ENCODE assay signal across 19 cellular contexts in the genomic region with DNA sequence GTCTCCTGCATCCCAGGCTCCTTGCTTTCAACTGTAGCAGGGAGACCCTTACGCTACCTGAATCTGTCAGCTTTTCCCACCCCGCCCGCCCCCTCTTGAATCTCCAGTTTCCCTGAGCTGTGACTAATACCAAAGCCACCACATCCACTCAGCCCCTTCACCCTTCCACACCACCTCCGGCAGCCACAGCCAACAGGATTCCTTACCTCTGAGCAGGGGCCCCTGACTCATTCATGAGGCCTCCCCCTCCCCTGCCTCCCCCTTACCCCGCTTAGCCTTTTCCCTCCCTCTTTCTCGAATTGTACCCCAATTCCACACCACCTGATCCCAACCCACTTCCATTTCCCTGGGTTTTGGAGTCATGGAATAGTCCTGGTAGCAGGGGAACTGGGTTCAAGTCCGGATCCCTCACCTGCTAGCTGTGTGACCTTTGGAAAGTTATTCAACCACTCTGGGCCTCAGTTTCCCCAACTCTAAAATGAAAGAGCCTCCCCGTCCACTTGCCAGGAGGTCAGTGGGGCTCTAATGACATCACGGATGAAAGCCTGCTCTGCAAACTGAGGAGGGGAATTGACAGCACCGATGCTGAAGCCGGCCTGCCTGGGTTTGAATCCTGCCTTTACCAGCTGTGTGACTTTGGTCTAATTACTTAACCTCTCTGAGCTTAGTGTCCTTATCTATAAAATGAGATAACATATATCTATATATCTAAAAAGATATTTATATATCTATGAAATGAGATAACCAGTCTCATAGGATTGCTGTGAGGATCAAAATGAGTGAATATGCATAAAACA. TPM values are rescaled to one million over a fixed set of nuclear protein-coding genes. Genes with fewer than 3 reads are reported as not detected.
A peak's percentile ranks its signal among the peaks of the same experiment; 100 is the strongest.
DNase-seq lines count a peak whose midpoint lies in the region; FAIRE-seq and TF ChIP-seq lines count a peak whose summit lies in the region.
"Had no signal": no experiment of that assay in that cellular context is flagged by ENCODE, and none has a peak within 500 bp of the region (broad histone marks: within the 10 kb centered on the region; RNA-seq: fewer than 3 reads in every experiment).

No MANE protein-coding gene starts in this region.

- no peak for TF ChIP-seq RAD21 in SK-N-SH (IDR thresholded peaks at IDR 0.05; ENCODE audit: low read length)

- peak overlapping the region; percentile 63 for H3K27ac Mint-ChIP-seq in MCF 10A (ENCODE audit: low read depth, unreplicated experiment)
- H3K27ac Mint-ChIP-seq: activated naive CD8-positive, alpha-beta T cell treated with anti-CD3 and anti-CD28 coated beads, Interleukin-2, amount 10 ng/mL, durations not matched to agents 7 days and 5 days had no signal

- 52% methylated on average over 11 of the region's 11 CpGs for WGBS in SK-N-SH (ENCODE audit: low lambda C conversion rate)
- WGBS in stomach, 5 donors: 66 to 78% (median 73%) methylated on average over 11 of the region's 11 CpGs

- H3K4me3 ChIP-seq in breast epithelium (no peak overlapping the region), SK-N-SH (ENCODE audit: low read depth in 2 of 2, low read length in 1 of 2) (peak overlapping the region in 1 of 2 experiments; percentile 40; a peak in 1 of 4 replicates), fibroblast of lung (replicated peaks in 1 of 4; ENCODE audit: control extremely low read depth in 1 of 4, insufficient read depth in 1 of 4, low read depth in 3 of 4, low read length in 4 of 4) (no peak overlapping the region), stomach (no peak overlapping the region)
- H3K4me3 ChIP-seq: lower lobe of right lung, skin epidermis had no signal

- FAIRE-seq in urothelium cell line (lab: Jason Lieb, UNC): no peak
- FAIRE-seq: A204.1, D721Med had no signal

- DNase-seq in MCF 10A (ENCODE audit: unreplicated experiment) (no peak), breast epithelium (ENCODE audit: low spot score in 2 of 2) (no peak), SK-N-SH (peak; percentile 31), fibroblast of lung (ENCODE audit: low read depth in 2 of 2) (peak; percentile 39 to 94), urothelium cell line (ENCODE audit: low spot score) (peak; percentile 84), OCI-M1 (lab: John Stamatoyannopoulos, UW) (no peak), stomach (no peak)
- DNase-seq in activated CD4-positive, alpha-beta T cell treated with anti-CD3 and anti-CD28 coated beads, Interleukin-2, amount 50 U/mL, for 4 hours: no peak
- DNase-seq: activated CD4-positive, CD25-positive, alpha-beta regulatory T cell treated with anti-CD3 and anti-CD28 coated beads, Interleukin-2, amount 50 U/mL, for 72 hours; activated naive CD8-positive, alpha-beta T cell treated with anti-CD3 and anti-CD28 coated beads, Interleukin-2, amount 10 ng/mL, durations not matched to agents 7 days and 5 days; activated T-cell treated with anti-CD3 and anti-CD28 coated beads for 4 hours; cortex of kidney; lower lobe of right lung; NCI-H1092; NCI-H446 had no signal

- H2AFZ ChIP-seq in SK-N-SH (ENCODE audit: low read depth) (no peak overlapping the region), fibroblast of lung (ENCODE audit: low read length) (no peak overlapping the region)

- H3K4me2 ChIP-seq in SK-N-SH: peak overlapping the region; percentile 87
- no peak overlapping the region for H3K4me2 ChIP-seq in fibroblast of lung (ENCODE audit: extremely low read depth, insufficient read depth, low read length)

- 0 out of 4 replicates have a peak, but pooled peaks of 1 of the 2 experiments have one; percentile 30 for TF ChIP-seq EP300 in SK-N-SH (IDR thresholded peaks at IDR 0.05; ENCODE audit: borderline replicate concordance in 1 of 2, low read depth in 1 of 2, low read length in 1 of 2)
- no peak for TF ChIP-seq EP300 in stomach (IDR thresholded peaks at IDR 0.05)

- H3K9me3 ChIP-seq in breast epithelium (no peaks in the 10 kb centered on the region), SK-N-SH (no peaks in the 10 kb centered on the region), fibroblast of lung (ENCODE audit: control insufficient read depth, insufficient read depth, low read depth, low read length) (no peaks in the 10 kb centered on the region), stomach (no peaks in the 10 kb centered on the region)
- H3K9me3 ChIP-seq: lower lobe of right lung, neutrophil had no signal

- peaks cover 40% of the 10 kb centered on the region for H3K27me3 Mint-ChIP-seq in MCF 10A (ENCODE audit: insufficient read depth, unreplicated experiment)

- TF ChIP-seq POLR2A in breast epithelium (IDR thresholded peaks at IDR 0.05): no peak
- TF ChIP-seq POLR2A in stomach (IDR thresholded peaks at IDR 0.05): no peak

- peaks cover 11% of the 10 kb centered on the region for H3F3A ChIP-seq in SK-N-SH (replicated peaks; ENCODE audit: insufficient read depth)

- H3K9me2 ChIP-seq in SK-N-SH: no peaks in the 10 kb centered on the region

- no TSS peak for BruUV-seq in MCF 10A (replicated peaks; lab: Mats Ljungman, UMichigan)

- no peaks in the 10 kb centered on the region for H3K4me1 ChIP-seq in breast epithelium
- H3K4me1 ChIP-seq in SK-N-SH (ENCODE audit: control insufficient read depth in 1 of 2, insufficient read depth in 2 of 2, low read depth in 1 of 2, low read length in 1 of 2): peaks cover 4 to 13% of the 10 kb centered on the region in 2 experiments; a peak in 1 of 4 replicates
- peaks cover 10% of the 10 kb centered on the region for H3K4me1 ChIP-seq in fibroblast of lung (ENCODE audit: control insufficient read depth, extremely low read depth, insufficient read depth, low read length)
- H3K4me1 ChIP-seq in stomach: peaks cover 0 to 9% (median 7%) of the 10 kb centered on the region in 4 donors
- H3K4me1 ChIP-seq: lower lobe of right lung had no signal

- peaks cover 45% of the 10 kb centered on the region for H3K79me2 ChIP-seq in SK-N-SH (ENCODE audit: insufficient read depth)
- no peaks in the 10 kb centered on the region for H3K79me2 ChIP-seq in fibroblast of lung (ENCODE audit: control insufficient read depth, insufficient read depth, low read length)

- no peaks in the 10 kb centered on the region for H3K9me3 Mint-ChIP-seq in MCF 10A (ENCODE audit: unreplicated experiment)
- H3K9me3 Mint-ChIP-seq: activated naive CD8-positive, alpha-beta T cell treated with anti-CD3 and anti-CD28 coated beads, Interleukin-2, amount 10 ng/mL, durations not matched to agents 7 days and 5 days had no signal

- TF ChIP-seq CTCF in MCF 10A (IDR thresholded peaks at IDR 0.05; ENCODE audit: unreplicated experiment): no peak
- no peak for TF ChIP-seq CTCF in breast epithelium (IDR thresholded peaks at IDR 0.05)
- TF ChIP-seq CTCF in SK-N-SH (IDR thresholded peaks at IDR 0.05): no peak
- TF ChIP-seq CTCF in fibroblast of lung (conservative IDR thresholded peaks at IDR 0.05 in 1 of 2, IDR thresholded peaks at IDR 0.05 in 1 of 2; ENCODE audit: low read depth in 1 of 2, low read length in 2 of 2): no peak
- TF ChIP-seq CTCF in stomach (IDR thresholded peaks at IDR 0.05): no peak

- POLR2A ChIA-PET in MCF 10A (lab: Yijun Ruan, JAX): no interaction called here
- POLR2A ChIA-PET in SK-N-SH (lab: Yijun Ruan, JAX): no interaction called here

- H3K27me3 ChIP-seq in breast epithelium: peaks cover 0 to 7% of the 10 kb centered on the region in 2 donors
- no peaks in the 10 kb centered on the region for H3K27me3 ChIP-seq in SK-N-SH (ENCODE audit: insufficient read depth)
- peaks cover 5% of the 10 kb centered on the region for H3K27me3 ChIP-seq in fibroblast of lung (ENCODE audit: control insufficient read depth, insufficient read depth, low read length)
- H3K27me3 ChIP-seq in stomach: peaks cover 4 to 84% (median 54%) of the 10 kb centered on the region in 3 donors

- H3K9ac ChIP-seq in SK-N-SH: no peak overlapping the region
- no peak overlapping the region for H3K9ac ChIP-seq in fibroblast of lung (ENCODE audit: insufficient read depth, low read length)

- no peaks in the 10 kb centered on the region for H3K4me1 Mint-ChIP-seq in MCF 10A (ENCODE audit: insufficient read depth, unreplicated experiment)

- H3K4me3 Mint-ChIP-seq in MCF 10A (ENCODE audit: unreplicated experiment): no peak overlapping the region
- H3K4me3 Mint-ChIP-seq: activated naive CD8-positive, alpha-beta T cell treated with anti-CD3 and anti-CD28 coated beads, Interleukin-2, amount 10 ng/mL, durations not matched to agents 7 days and 5 days had no signal

- H3K36me3 ChIP-seq in breast epithelium: no peaks in the 10 kb centered on the region
- no peaks in the 10 kb centered on the region for H3K36me3 ChIP-seq in SK-N-SH (replicated peaks in 1 of 2; ENCODE audit: control insufficient read depth in 1 of 2, insufficient read depth in 2 of 2, low read length in 1 of 2)
- no peaks in the 10 kb centered on the region for H3K36me3 ChIP-seq in fibroblast of lung (ENCODE audit: control insufficient read depth, insufficient read depth, low read length)
- no peaks in the 10 kb centered on the region for H3K36me3 ChIP-seq in stomach
- H3K36me3 ChIP-seq: lower lobe of right lung, neutrophil had no signal

- intact Hi-C loops in MCF 10A (cut with micrococcal nuclease) (no loop called here), breast epithelium (cut with DNase I; ENCODE audit: low total_unique reads) (no loop called here), stomach (cut with DNase I; ENCODE audit: low total_unique reads) (no loop called here)

- H4K20me1 ChIP-seq in SK-N-SH (ENCODE audit: insufficient read depth): no peaks in the 10 kb centered on the region
- H4K20me1 ChIP-seq in fibroblast of lung (ENCODE audit: control insufficient read depth, extremely low read depth, insufficient read depth, low read length): no peaks in the 10 kb centered on the region

- CTCF ChIA-PET in MCF 10A (lab: Yijun Ruan, JAX): no interaction called here
- CTCF ChIA-PET in SK-N-SH (lab: Yijun Ruan, JAX): no interaction called here

- H3K27ac ChIP-seq in breast epithelium (no peak overlapping the region), SK-N-SH (ENCODE audit: low read depth in 2 of 2, low read length in 1 of 2) (peak overlapping the region in 1 of 2 experiments; percentile 62; a peak in 2 of 4 replicates), fibroblast of lung (ENCODE audit: insufficient read depth, low read length) (no peak overlapping the region), stomach (no peak overlapping the region)
- H3K27ac ChIP-seq: lower lobe of right lung, neutrophil, skin epidermis had no signal

- H3K36me3 Mint-ChIP-seq in MCF 10A (ENCODE audit: insufficient read depth, unreplicated experiment): no peaks in the 10 kb centered on the region
- H3K36me3 Mint-ChIP-seq: activated naive CD8-positive, alpha-beta T cell treated with anti-CD3 and anti-CD28 coated beads, Interleukin-2, amount 10 ng/mL, durations not matched to agents 7 days and 5 days had no signal

RNA-seq across cellular contexts. Expression of a gene that starts 2.1 kb away (rescaled TPM):
- total RNA-seq in MCF 10A (2022) (0.42 and 0.91 TPM in 2 replicates), breast epithelium (1 to 10 TPM; 1.6 to 2.6 (median 2.6) TPM), fibroblast of lung (1.3 and 2.1 TPM in 2 replicates), stomach (under 1 TPM in 1 of 5 donors, not detected in 4; 0.55 TPM)
- polyA plus RNA-seq in SK-N-SH (2012; rRNA removed) (21.2 and 23.0 TPM in 2 replicates), fibroblast of lung (1.3 and 4.2 TPM in 2 replicates), stomach (under 1 TPM; 0.15 to 1.00 (median 0.78) TPM)
- polyA plus RNA-seq in SK-N-SH (2012; cell fraction: cytosol; rRNA removed): 5.1 and 6.2 TPM in 2 replicates
- polyA plus RNA-seq in SK-N-SH (2012; cell fraction: nucleus; rRNA removed): 212 TPM in 2 replicates
- 1.4 and 4.5 TPM in 2 replicates for polyA plus RNA-seq in fibroblast of lung (2012)
- polyA minus RNA-seq in fibroblast of lung (ENCODE audit: low replicate concordance): 8.1 and 15.3 TPM in 2 replicates

RNA-seq across cellular contexts. Expression of a gene that starts 23.3 kb away (rescaled TPM):
- total RNA-seq in MCF 10A (2022): 5.0 and 5.3 TPM in 2 replicates
- total RNA-seq in breast epithelium: 10 to 100 TPM; 12.1 to 27.8 (median 26.9) TPM
- 12.2 and 12.9 TPM in 2 replicates for polyA plus RNA-seq in SK-N-SH (2012; rRNA removed)
- 5.6 and 9.0 TPM in 2 replicates for polyA plus RNA-seq in SK-N-SH (2012; cell fraction: cytosol; rRNA removed)
- 19.5 and 19.7 TPM in 2 replicates for polyA plus RNA-seq in SK-N-SH (2012; cell fraction: nucleus; rRNA removed)
- 32.9 and 47.9 TPM in 2 replicates for total RNA-seq in fibroblast of lung
- 13.2 and 15.9 TPM in 2 replicates for polyA plus RNA-seq in fibroblast of lung
- 15.9 and 22.1 TPM in 2 replicates for polyA plus RNA-seq in fibroblast of lung (2012)
- polyA minus RNA-seq in fibroblast of lung (ENCODE audit: low replicate concordance): 54.4 and 72.1 TPM in 2 replicates
- 10 to 100 TPM in 3 of 5 donors, 1 to 10 TPM in 2; 2.9 to 52.7 (median 13.4) TPM for total RNA-seq in stomach
- 10 to 100 TPM in 1 of 3 donors, 1 to 10 TPM in 2; 4.3 to 19.5 (median 7.3) TPM for polyA plus RNA-seq in stomach

RNA-seq across cellular contexts. Expression of a gene that starts 25.0 kb away (rescaled TPM):
- total RNA-seq in MCF 10A (2022) (66.7 and 89.2 TPM in 2 replicates), breast epithelium (10 to 100 TPM; 44.3 to 59.0 (median 52.2) TPM), fibroblast of lung (28.0 and 37.5 TPM in 2 replicates), stomach (100 to 1,000 TPM in 2 of 5 donors, 10 to 100 TPM in 3; 13.8 to 254 (median 60.0) TPM)
- polyA plus RNA-seq in SK-N-SH (2012; rRNA removed) (117 TPM in 2 replicates), fibroblast of lung (42.8 and 53.9 TPM in 2 replicates), stomach (10 to 100 TPM; 59.3 to 73.9 (median 60.4) TPM)
- 77.9 and 88.2 TPM in 2 replicates for polyA plus RNA-seq in SK-N-SH (2012; cell fraction: cytosol; rRNA removed)
- 311 and 328 TPM in 2 replicates for polyA plus RNA-seq in SK-N-SH (2012; cell fraction: nucleus; rRNA removed)
- 55.8 and 78.3 TPM in 2 replicates for polyA plus RNA-seq in fibroblast of lung (2012)
- polyA minus RNA-seq in fibroblast of lung (ENCODE audit: low replicate concordance): 104 and 156 TPM in 2 replicates

RNA-seq across cellular contexts. Expression of a gene that starts 50.8 kb away (rescaled TPM):
- total RNA-seq in MCF 10A (2022) (15.0 and 15.8 TPM in 2 replicates), breast epithelium (1 to 10 TPM; 4.8 to 5.6 (median 5.1) TPM), fibroblast of lung (1.5 and 3.5 TPM in 2 replicates), stomach (10 to 100 TPM in 3 of 5 donors, 1 to 10 TPM in 2; 4.4 to 22.2 (median 19.2) TPM)
- polyA plus RNA-seq in SK-N-SH (2012; rRNA removed) (2.4 and 6.8 TPM in 2 replicates), fibroblast of lung (1.4 and 2.3 TPM in 2 replicates), stomach (1 to 10 TPM; 5.2 to 7.5 (median 5.9) TPM)
- polyA plus RNA-seq in SK-N-SH (2012; cell fraction: cytosol; rRNA removed): 4.2 and 6.8 TPM in 2 replicates
- 18.8 and 24.8 TPM in 2 replicates for polyA plus RNA-seq in SK-N-SH (2012; cell fraction: nucleus; rRNA removed)
- 9.6 and 10.0 TPM in 2 replicates for polyA plus RNA-seq in fibroblast of lung (2012)
- polyA minus RNA-seq in fibroblast of lung (ENCODE audit: low replicate concordance): 7.0 and 16.1 TPM in 2 replicates

RNA-seq across cellular contexts. Expression of a gene that starts 59.5 kb away (rescaled TPM):
- total RNA-seq in MCF 10A (2022): 16.2 and 21.2 TPM in 2 replicates
- 10 to 100 TPM; 20.0 to 40.5 (median 25.9) TPM for total RNA-seq in breast epithelium
- polyA plus RNA-seq in SK-N-SH (2012; rRNA removed): 29.0 and 31.8 TPM in 2 replicates
- polyA plus RNA-seq in SK-N-SH (2012; cell fraction: cytosol; rRNA removed): 23.3 and 28.4 TPM in 2 replicates
- polyA plus RNA-seq in SK-N-SH (2012; cell fraction: nucleus; rRNA removed): 32.0 and 34.8 TPM in 2 replicates
- 44.2 and 74.1 TPM in 2 replicates for total RNA-seq in fibroblast of lung
- polyA plus RNA-seq in fibroblast of lung: 24.6 and 41.1 TPM in 2 replicates
- polyA plus RNA-seq in fibroblast of lung (2012): 19.0 and 29.7 TPM in 2 replicates
- 35.2 and 72.6 TPM in 2 replicates for polyA minus RNA-seq in fibroblast of lung (ENCODE audit: low replicate concordance)
- 10 to 100 TPM in 2 of 5 donors, 1 to 10 TPM in 2, not detected in 1; 6.7 to 14.0 (median 11.2) TPM for total RNA-seq in stomach
- polyA plus RNA-seq in stomach: 10 to 100 TPM in 2 of 3 donors, 1 to 10 TPM in 1; 7.8 to 26.0 (median 10.5) TPM

Comparison
In these comparisons a context has a peak if more than half of its experiments do, and no peak if none do; other contexts are left out.
1. DNase-seq: peak in SK-N-SH (single experiment), fibroblast of lung (2 of 2) and urothelium cell line (single experiment); none in MCF 10A (single experiment), breast epithelium (0 of 2), OCI-M1 (single experiment), stomach (single experiment) and activated CD4-positive, alpha-beta T cell treated with anti-CD3 and anti-CD28 coated beads, Interleukin-2, amount 50 U/mL, for 4 hours (0 of 2).